In genomic region chr2:240992572-240993291, GRCh38 we compare ENCODE assay signal across 9 cellular contexts. TPM values are rescaled to one million over a fixed set of nuclear protein-coding genes. Genes with fewer than 3 reads are reported as not detected.
A peak's percentile ranks its signal among the peaks of the same experiment; 100 is the strongest.
DNase-seq lines count a peak whose midpoint lies in the region; ATAC-seq and TF ChIP-seq lines count a peak whose summit lies in the region.
"Had no signal": no experiment of that assay in that cellular context is flagged by ENCODE, and none has a peak within 500 bp of the region (broad histone marks: within the 10 kb centered on the region; RNA-seq: fewer than 3 reads in every experiment).

No MANE protein-coding gene starts in this region.

- TF ChIP-seq POLR2A in gastroesophageal sphincter (IDR thresholded peaks at IDR 0.05) = no peak

- H3K4me2 ChIP-seq in BLaER1 (peak overlapping the region; percentile 99), PC-3 (ENCODE audit: low read length) (no peak overlapping the region)

- H3K4me3 ChIP-seq in BLaER1 = no peak overlapping the region
- no peak overlapping the region for H3K4me3 ChIP-seq in PC-3 (ENCODE audit: low read length)
- no peak overlapping the region for H3K4me3 ChIP-seq in gastroesophageal sphincter

- no peak for TF ChIP-seq CTCF in PC-3 (conservative IDR thresholded peaks at IDR 0.05; ENCODE audit: low read depth, low read length)
- TF ChIP-seq CTCF in gastroesophageal sphincter (IDR thresholded peaks at IDR 0.05) = no peak

- H4K20me1 ChIP-seq in BLaER1 (no peaks in the 10 kb centered on the region), PC-3 (ENCODE audit: low read length) (no peaks in the 10 kb centered on the region)

- intact Hi-C loops in PC-3 (cut with micrococcal nuclease) = loop anchor here (10.0 kb wide), 1 partner anchor 78 kb away; no protein-coding TSS in a partner anchor
- intact Hi-C loops in sciatic nerve (cut with DNase I) = loop anchor here (10.0 kb wide), 1 partner anchor 78 kb away; no protein-coding TSS in a partner anchor
- intact Hi-C loops in activated T-helper 2 cell treated with anti-CD3 and anti-CD28 coated beads, Interferon-gamma antibody, Interleukin-2, Interleukin-4, amounts not matched to agents 10 μg/mL and 5 μg/mL and 100 μg/mL, durations not matched to agents 14 hours and 24 hours and 36 hours (cut with micrococcal nuclease) = no loop called here

- no peaks in the 10 kb centered on the region for H3K36me3 Mint-ChIP-seq in activated T-helper 2 cell treated with anti-CD3 and anti-CD28 coated beads, Interferon-gamma antibody, Interleukin-2, Interleukin-4, amounts not matched to agents 10 μg/mL and 5 μg/mL and 100 μg/mL, durations not matched to agents 14 hours and 24 hours and 36 hours (ENCODE audit: low read depth)
- no peaks in the 10 kb centered on the region for H3K36me3 Mint-ChIP-seq in activated T-helper 17 cell treated with anti-CD3 and anti-CD28 coated beads, Interleukin-2, amount 50 U/mL, for 72 hours (ENCODE audit: low read depth)

- no peaks in the 10 kb centered on the region for H3K4me1 Mint-ChIP-seq in activated T-helper 2 cell treated with anti-CD3 and anti-CD28 coated beads, Interferon-gamma antibody, Interleukin-2, Interleukin-4, amounts not matched to agents 10 μg/mL and 5 μg/mL and 100 μg/mL, durations not matched to agents 14 hours and 24 hours and 36 hours (ENCODE audit: low read depth)
- H3K4me1 Mint-ChIP-seq in activated T-helper 17 cell treated with anti-CD3 and anti-CD28 coated beads, Interleukin-2, amount 50 U/mL, for 72 hours = no peaks in the 10 kb centered on the region

- H3K27me3 Mint-ChIP-seq in activated T-helper 2 cell treated with anti-CD3 and anti-CD28 coated beads, Interferon-gamma antibody, Interleukin-2, Interleukin-4, amounts not matched to agents 10 μg/mL and 5 μg/mL and 100 μg/mL, durations not matched to agents 14 hours and 24 hours and 36 hours (ENCODE audit: low read depth) = peaks cover 14% of the 10 kb centered on the region
- peaks cover 7% of the 10 kb centered on the region for H3K27me3 Mint-ChIP-seq in activated T-helper 17 cell treated with anti-CD3 and anti-CD28 coated beads, Interleukin-2, amount 50 U/mL, for 72 hours

- no peaks in the 10 kb centered on the region for H3K9me2 ChIP-seq in PC-3 (replicated peaks; ENCODE audit: low read length)

- H3K27me3 ChIP-seq in BLaER1 = peaks cover 24% of the 10 kb centered on the region
- H3K27me3 ChIP-seq in PC-3 (ENCODE audit: low read length) = no peaks in the 10 kb centered on the region
- H3K27me3 ChIP-seq in gastroesophageal sphincter = no peaks in the 10 kb centered on the region

- H3K27ac ChIP-seq in BLaER1 = no peak overlapping the region
- no peak overlapping the region for H3K27ac ChIP-seq in PC-3 (ENCODE audit: low read length)
- H3K27ac ChIP-seq in gastroesophageal sphincter = peak overlapping the region in 3 of 4 donors; percentile 60 to 73 (median 70)

- H3K27ac Mint-ChIP-seq in activated T-helper 2 cell treated with anti-CD3 and anti-CD28 coated beads, Interferon-gamma antibody, Interleukin-2, Interleukin-4, amounts not matched to agents 10 μg/mL and 5 μg/mL and 100 μg/mL, durations not matched to agents 14 hours and 24 hours and 36 hours = no peak overlapping the region
- no peak overlapping the region for H3K27ac Mint-ChIP-seq in activated T-helper 17 cell treated with anti-CD3 and anti-CD28 coated beads, Interleukin-2, amount 50 U/mL, for 72 hours
- H3K27ac Mint-ChIP-seq: T-helper 2 cell treated with Interferon-gamma antibody and Interleukin-4, amounts not matched to agents 5 μg/mL and 100 μg/mL, for 36 hours had no signal

- no peak for DNase-seq in PC-3
- DNase-seq in sciatic nerve (ENCODE audit: low spot score) = peak; percentile 63
- DNase-seq in activated T-helper 2 cell treated with anti-CD3 and anti-CD28 coated beads, Interferon-gamma antibody, Interleukin-2, Interleukin-4, amounts not matched to agents 10 μg/mL and 5 μg/mL and 100 μg/mL, durations not matched to agents 14 hours and 24 hours and 36 hours (ENCODE audit: low spot score) = no peak

- H3K4me1 ChIP-seq in BLaER1 = peaks cover 100% of the 10 kb centered on the region
- H3K4me1 ChIP-seq in PC-3 (ENCODE audit: insufficient read depth, low read length) = peaks cover 15% of the 10 kb centered on the region
- H3K4me1 ChIP-seq in gastroesophageal sphincter = peaks cover 0 to 67% (median 13%) of the 10 kb centered on the region in 3 donors

- BruUV-seq in PC-3 (replicated peaks; lab: Mats Ljungman, UMichigan) = no TSS peak

- no peaks in the 10 kb centered on the region for H3K79me2 ChIP-seq in PC-3 (ENCODE audit: low read length)

- H3K9me3 Mint-ChIP-seq in activated T-helper 2 cell treated with anti-CD3 and anti-CD28 coated beads, Interferon-gamma antibody, Interleukin-2, Interleukin-4, amounts not matched to agents 10 μg/mL and 5 μg/mL and 100 μg/mL, durations not matched to agents 14 hours and 24 hours and 36 hours = no peaks in the 10 kb centered on the region
- H3K9me3 Mint-ChIP-seq in activated T-helper 17 cell treated with anti-CD3 and anti-CD28 coated beads, Interleukin-2, amount 50 U/mL, for 72 hours = no peaks in the 10 kb centered on the region
- H3K9me3 Mint-ChIP-seq: T-helper 2 cell treated with Interferon-gamma antibody and Interleukin-4, amounts not matched to agents 5 μg/mL and 100 μg/mL, for 36 hours had no signal

- H2AFZ ChIP-seq in PC-3 (ENCODE audit: low read length) = peak overlapping the region; percentile 77

- no peak overlapping the region for H3K4me3 Mint-ChIP-seq in activated T-helper 2 cell treated with anti-CD3 and anti-CD28 coated beads, Interferon-gamma antibody, Interleukin-2, Interleukin-4, amounts not matched to agents 10 μg/mL and 5 μg/mL and 100 μg/mL, durations not matched to agents 14 hours and 24 hours and 36 hours (ENCODE audit: low read depth)
- no peak overlapping the region for H3K4me3 Mint-ChIP-seq in activated T-helper 17 cell treated with anti-CD3 and anti-CD28 coated beads, Interleukin-2, amount 50 U/mL, for 72 hours
- H3K4me3 Mint-ChIP-seq: T-helper 2 cell treated with Interferon-gamma antibody and Interleukin-4, amounts not matched to agents 5 μg/mL and 100 μg/mL, for 36 hours had no signal

- POLR2A ChIA-PET in PC-3 (lab: Charles Lee; ENCODE audit: unreplicated experiment) = no interaction called here

- H3K9me3 ChIP-seq in BLaER1 (no peaks in the 10 kb centered on the region), PC-3 (ENCODE audit: low read length) (no peaks in the 10 kb centered on the region), gastroesophageal sphincter (peaks cover 0 to 9% (median 0%) of the 10 kb centered on the region in 3 donors)

- H3K36me3 ChIP-seq in BLaER1 = no peaks in the 10 kb centered on the region
- no peaks in the 10 kb centered on the region for H3K36me3 ChIP-seq in PC-3 (ENCODE audit: low read depth, low read length)
- H3K36me3 ChIP-seq in gastroesophageal sphincter = no peaks in the 10 kb centered on the region

- TF ChIP-seq EP300 in gastroesophageal sphincter (IDR thresholded peaks at IDR 0.05) = no peak

- CTCF ChIA-PET in PC-3 (lab: Charles Lee) = no interaction called here

- ATAC-seq in PC-3 = no peak
- ATAC-seq in gastroesophageal sphincter = no peak
- ATAC-seq in sciatic nerve = peak; percentile 9
- ATAC-seq in HG02852 (IDR thresholded peaks at IDR 0.05; ENCODE audit: unreplicated experiment) = no peak
- ATAC-seq in GM18519 (IDR thresholded peaks at IDR 0.05; ENCODE audit: low FRiP score, unreplicated experiment) = no peak
- no peak for ATAC-seq in activated T-helper 17 cell treated with anti-CD3 and anti-CD28 coated beads, Interleukin-2, amount 50 U/mL, for 72 hours (replicated peaks)

- H3K9ac ChIP-seq in BLaER1 (no peak overlapping the region), PC-3 (ENCODE audit: low read length) (no peak overlapping the region)

- no peaks in the 10 kb centered on the region for H3F3A ChIP-seq in PC-3 (ENCODE audit: low read length, unreplicated experiment)

- WGBS in gastroesophageal sphincter (ENCODE audit: low coverage in 1 of 2), 2 donors = 88 to 100% methylated on average over 1 to 6 of the region's 20 CpGs

RNA-seq across cellular contexts. Expression of gene SNED1, which starts 5.7 kb away (rescaled TPM):
- total RNA-seq in PC-3 (2014; rRNA removed) (0.40 and 0.66 TPM in 2 replicates), gastroesophageal sphincter (10 to 100 TPM in 2 of 4 donors, 1 to 10 TPM in 2; 8.3 to 29.9 (median 14.6) TPM), sciatic nerve (148 TPM)
- total RNA-seq in activated T-helper 2 cell treated with anti-CD3 and anti-CD28 coated beads, Interferon-gamma antibody, Interleukin-2, Interleukin-4, amounts not matched to agents 10 μg/mL and 5 μg/mL and 100 μg/mL, durations not matched to agents 14 hours and 24 hours and 36 hours = 1.5 and 1.7 TPM in 2 replicates
- total RNA-seq in activated T-helper 17 cell treated with anti-CD3 and anti-CD28 coated beads, Interleukin-2, amount 50 U/mL, for 72 hours = 1 to 10 TPM; 3.0 to 4.8 TPM

Comparison
In these comparisons a context has a peak if more than half of its experiments do, and no peak if none do; other contexts are left out.
1. H3K27ac ChIP-seq: peak in gastroesophageal sphincter (3 of 4); none in BLaER1 (single experiment) and PC-3 (single experiment).